ENCODE assay signal across 12 cellular contexts in genomic region chr4:44425614-44426208, GRCh38. TPM values are rescaled to one million over a fixed set of nuclear protein-coding genes. Genes with fewer than 3 reads are reported as not detected.
A peak's percentile ranks its signal among the peaks of the same experiment; 100 is the strongest.
DNase-seq lines count a peak whose midpoint lies in the region; ATAC-seq and TF ChIP-seq lines count a peak whose summit lies in the region.
"Had no signal": no experiment of that assay in that cellular context is flagged by ENCODE, and none has a peak within 500 bp of the region (broad histone marks: within the 10 kb centered on the region; RNA-seq: fewer than 3 reads in every experiment).

No MANE protein-coding gene starts in this region.

- in situ Hi-C loops in GM13976 (cut with MboI; ENCODE audit: low sequenced_read_pairs, unreplicated experiment) = no loop called here

- no peaks in the 10 kb centered on the region for H3K36me3 Mint-ChIP-seq in osteocyte (ENCODE audit: unreplicated experiment)
- H3K36me3 Mint-ChIP-seq: stimulated activated naive B cell treated with anti-CD40 and anti-IgM and Interleukin-4, amounts not matched to agents 10 μg/mL and 1 μg/mL and 100 μg/mL, for 72 hours had no signal

- H3K9me3 Mint-ChIP-seq in osteocyte (ENCODE audit: unreplicated experiment) = no peaks in the 10 kb centered on the region
- H3K9me3 Mint-ChIP-seq: stimulated activated naive B cell treated with anti-CD40 and anti-IgM and Interleukin-4, amounts not matched to agents 10 μg/mL and 1 μg/mL and 100 μg/mL, for 72 hours had no signal

- no peaks in the 10 kb centered on the region for H3K27me3 ChIP-seq in dorsolateral prefrontal cortex
- H3K27me3 ChIP-seq: pancreas had no signal

- H3K27me3 Mint-ChIP-seq in osteocyte (ENCODE audit: unreplicated experiment) = peaks cover 2% of the 10 kb centered on the region
- H3K27me3 Mint-ChIP-seq: stimulated activated naive B cell treated with anti-CD40 and anti-IgM and Interleukin-4, amounts not matched to agents 10 μg/mL and 1 μg/mL and 100 μg/mL, for 72 hours had no signal

- no peak overlapping the region for H3K4me3 Mint-ChIP-seq in osteocyte (ENCODE audit: unreplicated experiment)
- H3K4me3 Mint-ChIP-seq: stimulated activated naive B cell treated with anti-CD40 and anti-IgM and Interleukin-4, amounts not matched to agents 10 μg/mL and 1 μg/mL and 100 μg/mL, for 72 hours had no signal

- TF ChIP-seq CTCF in GM13976 (IDR thresholded peaks at IDR 0.05; ENCODE audit: borderline replicate concordance, control extremely low read depth, extremely low read depth, insufficient read depth, missing control alignments) (peak; percentile 17), dorsolateral prefrontal cortex (IDR thresholded peaks at IDR 0.05 in 54 of 56, conservative IDR thresholded peaks at IDR 0.05 in 2 of 56; ENCODE audit: low read depth in 1 of 56, partially characterized antibody in 56 of 56) (peak in 55 of 56 donors; percentile 36 to 83 (median 71)), osteocyte (IDR thresholded peaks at IDR 0.05) (peak; percentile 46)

- H3K27ac ChIP-seq in dorsolateral prefrontal cortex = no peak overlapping the region
- H3K27ac ChIP-seq: pancreas had no signal

- ATAC-seq in HG03378 (IDR thresholded peaks at IDR 0.05; ENCODE audit: unreplicated experiment) = no peak
- no peak for ATAC-seq in stimulated activated naive CD8-positive, alpha-beta T cell treated with anti-CD3 and anti-CD28 coated beads, Interleukin-15, Interleukin-2, amounts not matched to agents 100 U/mL and 50 U/mL, for 24 hours
- ATAC-seq in GM21528 (IDR thresholded peaks at IDR 0.05; ENCODE audit: low FRiP score, unreplicated experiment) = no peak
- ATAC-seq: pancreas; stimulated activated naive B cell treated with anti-CD40 and anti-IgM and Interleukin-4, amounts not matched to agents 10 μg/mL and 1 μg/mL and 100 μg/mL, for 72 hours had no signal

- no peaks in the 10 kb centered on the region for H3K4me1 Mint-ChIP-seq in osteocyte (ENCODE audit: unreplicated experiment)
- H3K4me1 Mint-ChIP-seq: stimulated activated naive B cell treated with anti-CD40 and anti-IgM and Interleukin-4, amounts not matched to agents 10 μg/mL and 1 μg/mL and 100 μg/mL, for 72 hours had no signal

- no peak overlapping the region for H3K27ac Mint-ChIP-seq in osteocyte (ENCODE audit: unreplicated experiment)
- H3K27ac Mint-ChIP-seq: stimulated activated naive B cell treated with anti-CD40 and anti-IgM and Interleukin-4, amounts not matched to agents 10 μg/mL and 1 μg/mL and 100 μg/mL, for 72 hours had no signal

- no peak overlapping the region for H3K4me3 ChIP-seq in dorsolateral prefrontal cortex
- H3K4me3 ChIP-seq: pancreas had no signal

- intact Hi-C loops in dorsolateral prefrontal cortex (cut with DNase I) = loop anchor here in 1 of 2 donors (5.0 kb wide), 1 partner anchor 168 kb away; no protein-coding TSS in a partner anchor

- DNase-seq in GM13976 (ENCODE audit: low spot score) (no peak), NCI-H526 treated with DMSO at 0.1 percent for 48 hours (lab: John Stamatoyannopoulos, UW) (peak; percentile 6), dorsolateral prefrontal cortex (peak in 5 of 10 donors; percentile 45 to 59 (median 50)), osteocyte (ENCODE audit: extremely low spot score, unreplicated experiment) (no peak), GM19238 (ENCODE audit: insufficient read length, low spot score) (no peak)
- no peak for DNase-seq in stimulated activated naive CD8-positive, alpha-beta T cell treated with anti-CD3 and anti-CD28 coated beads, Interleukin-15, Interleukin-2, amounts not matched to agents 100 U/mL and 50 U/mL, for 24 hours
- DNase-seq: erythroblast; NK-92 treated with Interleukin-12 subunit alpha and Interleukin-12 subunit beta, amount 100 ng/mL, for 24 hours; pancreas; stimulated activated naive B cell treated with anti-CD40 and anti-IgM and Interleukin-4, amounts not matched to agents 10 μg/mL and 1 μg/mL and 100 μg/mL, for 72 hours had no signal

RNA-seq across cellular contexts. Expression of gene KCTD8, which starts 22.9 kb away (rescaled TPM):
- 10 to 100 TPM in 102 of 120 experiments, 1 to 10 TPM in 18; 6.8 to 20.6 (median 12.7) TPM for total RNA-seq in dorsolateral prefrontal cortex
- total RNA-seq in osteocyte = not detected in 2 replicates

Comparison
In these comparisons a context has a peak if more than half of its experiments do, and no peak if none do; other contexts are left out.
1. CTCF ChIP-seq: peak in every context shown above with its lines; median percentile 71 in dorsolateral prefrontal cortex; 46 in osteocyte; 17 in GM13976.